ENCODE assay signal across 16 cellular contexts in genomic region chr6:42702200-42702599, GRCh38. TPM values are rescaled to one million over a fixed set of nuclear protein-coding genes. Genes with fewer than 3 reads are reported as not detected.
DNase-seq lines count a peak whose midpoint lies in the region; ATAC-seq, FAIRE-seq and TF ChIP-seq lines count a peak whose summit lies in the region.
"Had no signal": no experiment of that assay in that cellular context is flagged by ENCODE, and none has a peak within 500 bp of the region (broad histone marks: within the 10 kb centered on the region; RNA-seq: fewer than 3 reads in every experiment).

No MANE protein-coding gene starts in this region.

- H3K9ac ChIP-seq in astrocyte (ENCODE audit: low read length), result no peak overlapping the region
- H3K9ac ChIP-seq: neural progenitor cell had no signal

- H3K36me3 Mint-ChIP-seq in astrocyte (ENCODE audit: low read depth, unreplicated experiment), result peaks cover 8% of the 10 kb centered on the region
- H3K36me3 Mint-ChIP-seq in stimulated activated memory B cell treated with anti-CD40 and anti-IgM and Interleukin-4, amounts not matched to agents 10 μg/mL and 1 μg/mL and 100 μg/mL, for 72 hours, result no peaks in the 10 kb centered on the region
- H3K36me3 Mint-ChIP-seq: neural progenitor cell had no signal

- H3K4me1 ChIP-seq in astrocyte (ENCODE audit: insufficient read depth, low read length), result peaks cover 9% of the 10 kb centered on the region

- H3K27me3 ChIP-seq in AG04450 (ENCODE audit: control insufficient read depth, insufficient read depth, low read length), result no peaks in the 10 kb centered on the region
- H3K27me3 ChIP-seq in astrocyte (ENCODE audit: insufficient read depth, low read length), result no peaks in the 10 kb centered on the region
- H3K27me3 ChIP-seq in kidney epithelial cell (ENCODE audit: control insufficient read depth, insufficient read depth, low read length), result no peaks in the 10 kb centered on the region
- H3K27me3 ChIP-seq: neural progenitor cell had no signal

- H3K9me3 Mint-ChIP-seq in astrocyte (ENCODE audit: unreplicated experiment), result no peaks in the 10 kb centered on the region
- H3K9me3 Mint-ChIP-seq in stimulated activated memory B cell treated with anti-CD40 and anti-IgM and Interleukin-4, amounts not matched to agents 10 μg/mL and 1 μg/mL and 100 μg/mL, for 72 hours, result no peaks in the 10 kb centered on the region
- H3K9me3 Mint-ChIP-seq: central memory CD8-positive, alpha-beta T cell; neural progenitor cell had no signal

- H3K79me2 ChIP-seq in astrocyte (ENCODE audit: insufficient read depth, low read length), result no peaks in the 10 kb centered on the region

- CTCF ChIA-PET in AG04450 (lab: Charles Lee), result interaction anchor here (0.6 to 1.3 kb wide), 2 partner anchors 24 to 78 kb away, joined by 3 to 7 read pairs; no protein-coding TSS in a partner anchor

- H3K27ac ChIP-seq in AG04450 (ENCODE audit: low read depth, low read length) (peak overlapping the region; percentile 47), astrocyte (ENCODE audit: low read depth, low read length) (no peak overlapping the region)
- H3K27ac ChIP-seq: neural progenitor cell had no signal

- no peaks in the 10 kb centered on the region for H3K27me3 Mint-ChIP-seq in astrocyte (ENCODE audit: low read depth, unreplicated experiment)
- H3K27me3 Mint-ChIP-seq in stimulated activated memory B cell treated with anti-CD40 and anti-IgM and Interleukin-4, amounts not matched to agents 10 μg/mL and 1 μg/mL and 100 μg/mL, for 72 hours, result no peaks in the 10 kb centered on the region
- H3K27me3 Mint-ChIP-seq: central memory CD8-positive, alpha-beta T cell had no signal

- peaks cover 4% of the 10 kb centered on the region for H3K4me1 Mint-ChIP-seq in astrocyte (ENCODE audit: low read depth, unreplicated experiment)
- H3K4me1 Mint-ChIP-seq in stimulated activated memory B cell treated with anti-CD40 and anti-IgM and Interleukin-4, amounts not matched to agents 10 μg/mL and 1 μg/mL and 100 μg/mL, for 72 hours, result no peaks in the 10 kb centered on the region
- H3K4me1 Mint-ChIP-seq: central memory CD8-positive, alpha-beta T cell; neural progenitor cell had no signal

- H2AFZ ChIP-seq in astrocyte (ENCODE audit: low read depth, low read length), result no peak overlapping the region
- H2AFZ ChIP-seq: neural progenitor cell had no signal

- peak overlapping the region; percentile 39 for H3K4me2 ChIP-seq in astrocyte (ENCODE audit: low read length)
- H3K4me2 ChIP-seq: neural progenitor cell had no signal

- peak overlapping the region; percentile 58 for H3K27ac Mint-ChIP-seq in astrocyte (ENCODE audit: unreplicated experiment)
- no peak overlapping the region for H3K27ac Mint-ChIP-seq in stimulated activated memory B cell treated with anti-CD40 and anti-IgM and Interleukin-4, amounts not matched to agents 10 μg/mL and 1 μg/mL and 100 μg/mL, for 72 hours
- H3K27ac Mint-ChIP-seq: neural progenitor cell had no signal

- no peaks in the 10 kb centered on the region for H3K36me3 ChIP-seq in astrocyte (ENCODE audit: insufficient read depth, low read length)
- no peaks in the 10 kb centered on the region for H3K36me3 ChIP-seq in kidney epithelial cell (ENCODE audit: control insufficient read depth, insufficient read depth, low read length)
- H3K36me3 ChIP-seq: neural progenitor cell had no signal

- H3K4me3 ChIP-seq in AG04450 (ENCODE audit: low read depth, low read length) (no peak overlapping the region), astrocyte (ENCODE audit: insufficient read depth, low read depth, low read length) (no peak overlapping the region), kidney epithelial cell (ENCODE audit: low read depth, low read length) (no peak overlapping the region)
- H3K4me3 ChIP-seq: neural progenitor cell had no signal

- no peak overlapping the region for H3K4me3 Mint-ChIP-seq in astrocyte (ENCODE audit: unreplicated experiment)
- H3K4me3 Mint-ChIP-seq in stimulated activated memory B cell treated with anti-CD40 and anti-IgM and Interleukin-4, amounts not matched to agents 10 μg/mL and 1 μg/mL and 100 μg/mL, for 72 hours, result no peak overlapping the region
- H3K4me3 Mint-ChIP-seq: central memory CD8-positive, alpha-beta T cell; neural progenitor cell had no signal

- no peak for ATAC-seq in stimulated activated memory B cell treated with anti-CD40 and anti-IgM and Interleukin-4, amounts not matched to agents 10 μg/mL and 1 μg/mL and 100 μg/mL, for 72 hours
- ATAC-seq in GM19455 (IDR thresholded peaks at IDR 0.05; ENCODE audit: unreplicated experiment), result no peak

- no peaks in the 10 kb centered on the region for H4K20me1 ChIP-seq in astrocyte (ENCODE audit: insufficient read depth, low read length)

- H3K9me3 ChIP-seq in AG04450 (ENCODE audit: control insufficient read depth, insufficient read depth, low read length) (no peaks in the 10 kb centered on the region), astrocyte (ENCODE audit: insufficient read depth, low read depth, low read length) (no peaks in the 10 kb centered on the region)

- POLR2A ChIA-PET in AG04450 (lab: Yijun Ruan, JAX), result interaction anchor here (0.7 to 1.4 kb wide), 2 partner anchors 9 to 12 kb away, joined by 3 to 4 read pairs; no protein-coding TSS in a partner anchor

- no peak for FAIRE-seq in astrocyte (lab: Jason Lieb, UNC)

- TF ChIP-seq CTCF in AG04450 (IDR thresholded peaks at IDR 0.05; ENCODE audit: low read depth, low read length), result no peak
- no peak for TF ChIP-seq CTCF in astrocyte (IDR thresholded peaks at IDR 0.05; ENCODE audit: insufficient read depth, low read depth, low read length)
- no peak for TF ChIP-seq CTCF in kidney epithelial cell (IDR thresholded peaks at IDR 0.05; ENCODE audit: insufficient read depth, low read length, poor library complexity, severe bottlenecking)

- no peak for DNase-seq in AG04450 (ENCODE audit: low read depth, low spot score)
- DNase-seq in HT1080 (ENCODE audit: low read depth), result peak; percentile 94
- DNase-seq in astrocyte (ENCODE audit: low read depth), result peak; percentile 88
- DNase-seq in kidney epithelial cell (ENCODE audit: low read depth), result peak; percentile 56
- no peak for DNase-seq in NCI-H187 treated with DMSO at 0.1 percent for 48 hours (lab: John Stamatoyannopoulos, UW)
- DNase-seq in effector CD4-positive, alpha-beta T cell, result no peak
- DNase-seq: activated CD4-positive, alpha-beta T cell treated with anti-CD3 and anti-CD28 coated beads for 1 hour; activated effector memory CD4-positive, alpha-beta T cell treated with Interleukin-2 at 50 U/mL for 16 hours; AML-193; SHP77 treated with DMSO at 0.1 percent for 48 hours; stimulated activated CD4-positive, alpha-beta T cell treated with anti-CD3 and anti-CD28 coated beads, Interleukin-15, amount 100 ng/mL, for 24 hours; stimulated activated CD8-positive, alpha-beta memory T cell treated with anti-CD3 and anti-CD28 coated beads, Interleukin-4, amount 100 ng/mL, for 48 hours had no signal

RNA-seq across cellular contexts. Expression of gene PRPH2, which starts 20.2 kb away (rescaled TPM):
- polyA plus RNA-seq in AG04450 (2011; rRNA removed), result 0.86 and 0.97 TPM in 2 replicates
- 1.3 and 1.8 TPM in 2 replicates for polyA minus RNA-seq in AG04450 (2011; rRNA and poly(A)+ RNA removed)
- not detected in 2 replicates for total RNA-seq in HT1080 (2014; rRNA removed; shearing (Covaris generic))
- polyA plus RNA-seq in HT1080 (2015; cell fraction: cytosol; rRNA removed), result not detected in 2 replicates
- polyA plus RNA-seq in HT1080 (2015; cell fraction: nucleus; rRNA removed), result not detected in 2 replicates
- total RNA-seq in astrocyte (not detected in 2 replicates), kidney epithelial cell (0.21 and 0.34 TPM in 2 replicates)

RNA-seq across cellular contexts. Expression of gene TBCC, which starts 43.7 kb away (rescaled TPM):
- 19.6 and 21.7 TPM in 2 replicates for polyA plus RNA-seq in AG04450 (2011; rRNA removed)
- 15.6 and 17.7 TPM in 2 replicates for polyA minus RNA-seq in AG04450 (2011; rRNA and poly(A)+ RNA removed)
- 44.9 and 51.8 TPM in 2 replicates for total RNA-seq in HT1080 (2014; rRNA removed; shearing (Covaris generic))
- polyA plus RNA-seq in HT1080 (2015; cell fraction: cytosol; rRNA removed), result 25.1 and 30.2 TPM in 2 replicates
- 29.6 and 30.1 TPM in 2 replicates for polyA plus RNA-seq in HT1080 (2015; cell fraction: nucleus; rRNA removed)
- total RNA-seq in astrocyte, result 25.8 and 27.4 TPM in 2 replicates
- total RNA-seq in kidney epithelial cell, result 55.2 and 57.0 TPM in 2 replicates

Comparison
In these comparisons a context has a peak if more than half of its experiments do, and no peak if none do; other contexts are left out.
1. DNase-seq: peak in HT1080 (single experiment), astrocyte (single experiment) and kidney epithelial cell (single experiment); none in AG04450 (single experiment), NCI-H187 treated with DMSO at 0.1 percent for 48 hours (single experiment) and effector CD4-positive, alpha-beta T cell (single experiment).